ENCODE assay signal across 11 cellular contexts in the genomic region with DNA sequence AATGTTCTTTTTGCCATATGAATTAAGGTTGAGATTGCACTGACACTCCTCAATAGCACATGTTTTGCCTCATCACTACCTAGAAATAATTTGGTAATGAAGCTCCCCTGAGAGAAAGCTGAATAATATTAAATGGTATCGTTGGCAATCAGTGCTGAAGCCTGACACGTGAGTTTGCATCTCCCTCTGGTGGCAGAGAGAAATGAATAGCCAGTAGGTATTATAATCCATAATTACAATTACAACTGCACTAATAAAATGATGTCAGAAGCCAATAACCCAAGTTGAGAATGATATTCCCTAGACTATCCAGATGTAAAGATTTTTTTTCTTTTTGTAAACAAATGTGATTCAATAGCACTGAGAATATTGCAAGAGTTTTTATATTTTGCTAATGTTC.
DNase-seq lines count a peak whose midpoint lies in the region; ATAC-seq and TF ChIP-seq lines count a peak whose summit lies in the region.
"Had no signal": no experiment of that assay in that cellular context is flagged by ENCODE, and none has a peak within 500 bp of the region (broad histone marks: within the 10 kb centered on the region; RNA-seq: fewer than 3 reads in every experiment).

No MANE protein-coding gene starts in this region.

- CTCF ChIA-PET in MCF 10A (lab: Yijun Ruan, JAX) = interaction anchor here (0.7 to 1.6 kb wide), 6 partner anchors 9 to 305 kb away, joined by 3 to 6 read pairs (median 4); no protein-coding TSS in a partner anchor

- H3K4me3 Mint-ChIP-seq in MCF 10A (ENCODE audit: unreplicated experiment) = no peak overlapping the region
- no peak overlapping the region for H3K4me3 Mint-ChIP-seq in effector memory CD8-positive, alpha-beta T cell
- H3K4me3 Mint-ChIP-seq: CD4-positive, CD25-positive, alpha-beta regulatory T cell; naive B cell; T-cell had no signal

- DNase-seq in MCF 10A (ENCODE audit: unreplicated experiment) = peak; percentile 27
- no peak for DNase-seq in breast epithelium (ENCODE audit: low spot score in 2 of 2)
- no peak for DNase-seq in testis
- no peak for DNase-seq in effector memory CD8-positive, alpha-beta T cell
- no peak for DNase-seq in SK-N-DZ (ENCODE audit: low spot score)
- DNase-seq: CD4-positive, CD25-positive, alpha-beta regulatory T cell; naive B cell; T-cell had no signal

- no peak overlapping the region for H3K27ac ChIP-seq in breast epithelium
- H3K27ac ChIP-seq in VCaP = no peak overlapping the region
- no peak overlapping the region for H3K27ac ChIP-seq in testis

- no peaks in the 10 kb centered on the region for H3K36me3 ChIP-seq in breast epithelium
- H3K36me3 ChIP-seq in Loucy (ENCODE audit: insufficient read depth, low read length) = no peaks in the 10 kb centered on the region
- H3K36me3 ChIP-seq in testis (ENCODE audit: low read depth, missing control alignments) = no peaks in the 10 kb centered on the region

- H3K4me3 ChIP-seq in breast epithelium (no peak overlapping the region), Loucy (ENCODE audit: low read length, poor library complexity, severe bottlenecking) (no peak overlapping the region), testis (no peak overlapping the region)

- H3K4me2 ChIP-seq in Loucy (ENCODE audit: low read depth, low read length, poor library complexity, severe bottlenecking) = no peak overlapping the region

- no TSS peak for BruUV-seq in MCF 10A (replicated peaks; lab: Mats Ljungman, UMichigan)

- no peaks in the 10 kb centered on the region for H3K36me3 Mint-ChIP-seq in MCF 10A (ENCODE audit: insufficient read depth, unreplicated experiment)
- no peaks in the 10 kb centered on the region for H3K36me3 Mint-ChIP-seq in effector memory CD8-positive, alpha-beta T cell (ENCODE audit: insufficient read depth)
- H3K36me3 Mint-ChIP-seq: CD4-positive, CD25-positive, alpha-beta regulatory T cell; T-cell had no signal

- intact Hi-C loops in MCF 10A (cut with micrococcal nuclease) = loop anchor here (2.0 kb wide), 1 partner anchor 306 kb away; no protein-coding TSS in a partner anchor
- intact Hi-C loops in breast epithelium (cut with DNase I; ENCODE audit: low total_unique reads) = no loop called here
- intact Hi-C loops in testis (cut with DNase I; ENCODE audit: low total_unique reads) = no loop called here

- H3K9me3 ChIP-seq in breast epithelium (peaks cover 0 to 13% of the 10 kb centered on the region in 2 donors), Loucy (ENCODE audit: insufficient read depth, low read depth, low read length) (no peaks in the 10 kb centered on the region), testis (no peaks in the 10 kb centered on the region)

- H3K9me2 ChIP-seq in Loucy (replicated peaks; ENCODE audit: low read depth, low read length) = no peaks in the 10 kb centered on the region

- no peak overlapping the region for H3K27ac Mint-ChIP-seq in MCF 10A (ENCODE audit: low read depth, unreplicated experiment)
- no peak overlapping the region for H3K27ac Mint-ChIP-seq in effector memory CD8-positive, alpha-beta T cell
- H3K27ac Mint-ChIP-seq: CD4-positive, CD25-positive, alpha-beta regulatory T cell; naive B cell; T-cell had no signal

- no peaks in the 10 kb centered on the region for H3K79me2 ChIP-seq in Loucy (ENCODE audit: insufficient read depth, low read length)

- WGBS in testis, 2 donors = 22 to 28% methylated on average over 2 of the region's 2 CpGs

- no peak for ATAC-seq in GM21825 (IDR thresholded peaks at IDR 0.05; ENCODE audit: unreplicated experiment)
- ATAC-seq in effector memory CD8-positive, alpha-beta T cell (replicated peaks) = no peak
- ATAC-seq: T-cell had no signal

- POLR2A ChIA-PET in MCF 10A (lab: Yijun Ruan, JAX) = no interaction called here

- H4K20me1 ChIP-seq in Loucy (ENCODE audit: insufficient read depth, low read length, poor library complexity, severe bottlenecking) = no peaks in the 10 kb centered on the region

- H3K4me1 ChIP-seq in breast epithelium (no peaks in the 10 kb centered on the region), Loucy (ENCODE audit: insufficient read depth, low read length, poor library complexity, severe bottlenecking) (no peaks in the 10 kb centered on the region), testis (no peaks in the 10 kb centered on the region)

- H3K9ac ChIP-seq in Loucy (ENCODE audit: low read depth, low read length, poor library complexity, severe bottlenecking) = no peak overlapping the region

- H3K27me3 ChIP-seq in breast epithelium (no peaks in the 10 kb centered on the region), Loucy (ENCODE audit: insufficient read depth, low read length, poor library complexity, severe bottlenecking) (no peaks in the 10 kb centered on the region), testis (no peaks in the 10 kb centered on the region)

- TF ChIP-seq POLR2A in breast epithelium (IDR thresholded peaks at IDR 0.05) (no peak), testis (IDR thresholded peaks at IDR 0.05) (no peak)

- H3K9me3 Mint-ChIP-seq in MCF 10A (ENCODE audit: unreplicated experiment) = no peaks in the 10 kb centered on the region
- peaks cover 0 to 16% of the 10 kb centered on the region in 2 donors for H3K9me3 Mint-ChIP-seq in effector memory CD8-positive, alpha-beta T cell

- no peaks in the 10 kb centered on the region for H3K4me1 Mint-ChIP-seq in MCF 10A (ENCODE audit: insufficient read depth, unreplicated experiment)
- no peaks in the 10 kb centered on the region for H3K4me1 Mint-ChIP-seq in effector memory CD8-positive, alpha-beta T cell (ENCODE audit: low read depth in 2 of 2)
- H3K4me1 Mint-ChIP-seq: CD4-positive, CD25-positive, alpha-beta regulatory T cell; naive B cell; T-cell had no signal

- H3F3A ChIP-seq in Loucy (ENCODE audit: low read depth) = no peaks in the 10 kb centered on the region

- peaks cover 55% of the 10 kb centered on the region for H3K27me3 Mint-ChIP-seq in MCF 10A (ENCODE audit: insufficient read depth, unreplicated experiment)
- H3K27me3 Mint-ChIP-seq in effector memory CD8-positive, alpha-beta T cell = no peaks in the 10 kb centered on the region
- H3K27me3 Mint-ChIP-seq: CD4-positive, CD25-positive, alpha-beta regulatory T cell; T-cell had no signal

- TF ChIP-seq CTCF in MCF 10A (IDR thresholded peaks at IDR 0.05; ENCODE audit: unreplicated experiment) (peak; percentile 45), breast epithelium (IDR thresholded peaks at IDR 0.05) (no peak), Loucy (conservative IDR thresholded peaks at IDR 0.05; ENCODE audit: low read length) (peak; percentile 77), VCaP (conservative IDR thresholded peaks at IDR 0.05) (peak; percentile 79), testis (IDR thresholded peaks at IDR 0.05) (peak in 2 of 3 experiments; percentile 4 to 20)

- H2AFZ ChIP-seq in Loucy (ENCODE audit: low read length) = no peak overlapping the region

Comparison
In these comparisons a context has a peak if more than half of its experiments do, and no peak if none do; other contexts are left out.
1. CTCF ChIP-seq: peak in MCF 10A (single experiment), Loucy (single experiment), VCaP (single experiment) and testis (2 of 3); none in breast epithelium (0 of 3).